ENCODE assay signal across 1 cellular context in the genomic region with DNA sequence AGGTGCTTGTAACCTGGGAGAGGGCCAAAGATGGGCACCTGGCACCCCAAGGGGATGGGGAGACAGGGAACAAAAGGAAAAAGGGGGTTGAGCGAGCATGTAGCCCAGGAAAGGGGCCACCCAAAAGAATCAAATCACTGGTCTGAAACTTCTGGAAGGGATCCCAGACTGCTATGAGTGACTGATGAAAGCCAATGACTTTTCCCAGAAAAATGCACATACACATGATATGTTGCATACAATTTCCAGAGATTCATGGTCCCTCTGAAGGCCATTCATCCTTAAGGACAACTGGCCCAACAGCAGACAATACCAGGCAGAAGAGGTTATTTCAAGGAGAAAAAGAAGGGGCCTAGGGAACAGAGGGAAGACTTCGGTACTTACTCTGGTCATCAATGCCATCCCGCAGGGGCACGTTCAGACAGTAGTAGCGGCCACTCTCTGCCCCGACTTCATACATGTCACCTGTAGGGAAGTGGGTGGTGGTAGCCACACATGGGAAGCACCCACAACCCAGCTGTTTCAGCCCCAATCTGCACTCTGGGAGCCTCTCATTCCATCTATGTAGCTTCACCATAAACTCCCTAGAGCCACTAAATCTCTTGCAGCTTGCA.
TF ChIP-seq lines count a peak whose summit lies in the region.

No MANE protein-coding gene starts in this region.

TF ChIP-seq in HepG2, 621 proteins besides CTCF, POLR2A, EP300 and RAD21:
- TF ChIP-seq REL (CRISPR knock-in tag; conservative IDR thresholded peaks at IDR 0.05) (no peak), RXRA (CRISPR knock-in tag; IDR thresholded peaks at IDR 0.05) (no peak), HDAC2 (CRISPR knock-in tag; IDR thresholded peaks at IDR 0.05) (no peak), TBX3 (IDR thresholded peaks at IDR 0.05; ENCODE audit: borderline replicate concordance) (no peak), MAFK (conservative IDR thresholded peaks at IDR 0.05 in 1 of 2, IDR thresholded peaks at IDR 0.05 in 1 of 2; ENCODE audit: low read length in 2 of 2) (no peak), MAFF (IDR thresholded peaks at IDR 0.05; ENCODE audit: low read depth, low read length) (no peak), ZNF354B (CRISPR knock-in tag; IDR thresholded peaks at IDR 0.05) (no peak), HNF4A (CRISPR knock-in tag; IDR thresholded peaks at IDR 0.05) (no peak), ZNF713 (CRISPR knock-in tag; IDR thresholded peaks at IDR 0.05) (no peak), NFATC3 (CRISPR knock-in tag; IDR thresholded peaks at IDR 0.05) (no peak), ZNF543 (CRISPR knock-in tag; IDR thresholded peaks at IDR 0.05) (no peak)
- TF ChIP-seq, protein P1, sequence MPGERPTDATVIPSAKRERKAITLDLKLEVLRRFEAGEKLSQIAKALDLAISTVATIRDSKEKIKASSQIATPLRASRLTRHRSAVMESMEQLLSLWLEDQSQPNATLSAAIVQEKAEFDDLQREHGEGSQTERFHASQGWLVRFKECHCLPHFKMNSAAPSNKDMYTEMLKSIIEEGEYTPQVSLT (CRISPR knock-in tag; IDR thresholded peaks at IDR 0.05; ENCODE audit: borderline replicate concordance, low read depth) = no peak
- TF ChIP-seq, protein P2, sequence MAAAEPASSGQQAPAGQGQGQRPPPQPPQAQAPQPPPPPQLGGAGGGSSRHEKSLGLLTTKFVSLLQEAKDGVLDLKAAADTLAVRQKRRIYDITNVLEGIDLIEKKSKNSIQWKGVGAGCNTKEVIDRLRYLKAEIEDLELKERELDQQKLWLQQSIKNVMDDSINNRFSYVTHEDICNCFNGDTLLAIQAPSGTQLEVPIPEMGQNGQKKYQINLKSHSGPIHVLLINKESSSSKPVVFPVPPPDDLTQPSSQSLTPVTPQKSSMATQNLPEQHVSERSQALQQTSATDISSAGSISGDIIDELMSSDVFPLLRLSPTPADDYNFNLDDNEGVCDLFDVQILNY (CRISPR knock-in tag; conservative IDR thresholded peaks at IDR 0.05) = no peak
